ENCODE assay signal across 1 cellular context in genomic region chr3:195394700-195395099, GRCh38.
TF ChIP-seq lines count a peak whose summit lies in the region.

No MANE protein-coding gene starts in this region.

TF ChIP-seq in GM23338, 12 proteins besides CTCF, POLR2A, EP300 and RAD21 (continued from another document):
- TF ChIP-seq ZNF462 (CRISPR knock-in tag; IDR thresholded peaks at IDR 0.05) = no peak
- TF ChIP-seq ETS1 (IDR thresholded peaks at IDR 0.05) = no peak
